Comparison of ENCODE assay signal across 17 cellular contexts in the genomic region with DNA sequence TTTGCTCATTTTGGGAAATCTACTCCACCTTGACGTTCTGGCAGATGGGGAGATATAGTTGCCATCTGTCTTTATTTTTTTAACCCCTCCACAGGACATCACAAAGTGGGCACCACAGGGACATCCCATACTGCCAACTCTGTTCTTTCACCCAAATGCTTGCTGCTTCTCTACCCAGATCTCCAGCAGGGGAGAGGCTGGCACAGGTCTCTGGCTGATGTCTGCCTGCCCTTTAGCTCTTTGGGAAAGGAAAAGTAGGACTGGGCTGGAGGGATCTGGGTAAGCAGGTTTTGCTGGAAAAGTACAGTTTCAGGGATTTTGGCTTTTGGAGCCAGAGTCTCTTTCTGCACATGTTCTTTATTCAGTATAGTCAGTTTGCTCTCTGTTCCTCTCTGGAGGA.
"Had no signal": no experiment of that assay in that cellular context is flagged by ENCODE, and none has a peak within 500 bp of the region (broad histone marks: within the 10 kb centered on the region; RNA-seq: fewer than 3 reads in every experiment).

No MANE protein-coding gene starts in this region.

- H3K27ac ChIP-seq: ascending aorta, esophagus squamous epithelium, heart right ventricle, left ventricle myocardium inferior, parathyroid adenoma, sigmoid colon, transverse colon had no signal

- H3K4me1 ChIP-seq: ascending aorta, heart right ventricle, left ventricle myocardium inferior, parathyroid adenoma, sigmoid colon, transverse colon had no signal

- DNase-seq: activated CD4-positive, alpha-beta T cell treated with anti-CD3 and anti-CD28 coated beads, Interleukin-2, amount 50 U/mL, for 48 hours; activated gamma-delta T cell; dermis blood vessel endothelial cell; effector memory CD8-positive, alpha-beta T cell; esophagus squamous epithelium; heart right ventricle; kidney glomerular epithelial cell; left ventricle myocardium inferior; sigmoid colon; stimulated activated CD4-positive, alpha-beta T cell treated with anti-CD3 and anti-CD28 coated beads, Interleukin-4, amount 100 ng/mL, for 24 hours; stimulated activated naive B cell treated with anti-CD40 and anti-IgM and Interleukin-4, amounts not matched to agents 10 μg/mL and 1 μg/mL and 100 μg/mL, for 72 hours; transverse colon had no signal

- H3K36me3 Mint-ChIP-seq: stimulated activated naive B cell treated with anti-CD40 and anti-IgM and Interleukin-4, amounts not matched to agents 10 μg/mL and 1 μg/mL and 100 μg/mL, for 72 hours had no signal

- ATAC-seq: effector memory CD8-positive, alpha-beta T cell; heart right ventricle; stimulated activated naive B cell treated with anti-CD40 and anti-IgM and Interleukin-4, amounts not matched to agents 10 μg/mL and 1 μg/mL and 100 μg/mL, for 72 hours had no signal

- FAIRE-seq: TTC549 had no signal

- H3K4me3 Mint-ChIP-seq: activated naive CD4-positive, alpha-beta T cell treated with anti-CD3 and anti-CD28 coated beads, Interleukin-2, amount 50 U/mL, for 24 hours; effector memory CD8-positive, alpha-beta T cell; stimulated activated naive B cell treated with anti-CD40 and anti-IgM and Interleukin-4, amounts not matched to agents 10 μg/mL and 1 μg/mL and 100 μg/mL, for 72 hours; T-helper 2 cell treated with Interferon-gamma antibody and Interleukin-4, amounts not matched to agents 5 μg/mL and 100 μg/mL, for 36 hours had no signal

- H3K27ac Mint-ChIP-seq: activated naive CD4-positive, alpha-beta T cell treated with anti-CD3 and anti-CD28 coated beads, Interleukin-2, amount 50 U/mL, for 24 hours; stimulated activated naive B cell treated with anti-CD40 and anti-IgM and Interleukin-4, amounts not matched to agents 10 μg/mL and 1 μg/mL and 100 μg/mL, for 72 hours; T-helper 2 cell treated with Interferon-gamma antibody and Interleukin-4, amounts not matched to agents 5 μg/mL and 100 μg/mL, for 36 hours had no signal

- H3K9me3 Mint-ChIP-seq: activated naive CD4-positive, alpha-beta T cell treated with anti-CD3 and anti-CD28 coated beads, Interleukin-2, amount 50 U/mL, for 24 hours; effector memory CD8-positive, alpha-beta T cell; T-helper 2 cell treated with Interferon-gamma antibody and Interleukin-4, amounts not matched to agents 5 μg/mL and 100 μg/mL, for 36 hours had no signal

- H3K27me3 ChIP-seq: ascending aorta, esophagus squamous epithelium, heart right ventricle, sigmoid colon, transverse colon had no signal

- H3K9me3 ChIP-seq: ascending aorta, esophagus squamous epithelium, heart right ventricle, left ventricle myocardium inferior, sigmoid colon, transverse colon had no signal

- H3K27me3 Mint-ChIP-seq: activated naive CD4-positive, alpha-beta T cell treated with anti-CD3 and anti-CD28 coated beads, Interleukin-2, amount 50 U/mL, for 24 hours; effector memory CD8-positive, alpha-beta T cell; stimulated activated naive B cell treated with anti-CD40 and anti-IgM and Interleukin-4, amounts not matched to agents 10 μg/mL and 1 μg/mL and 100 μg/mL, for 72 hours had no signal

- H3K4me3 ChIP-seq: ascending aorta, esophagus squamous epithelium, heart right ventricle, left ventricle myocardium inferior, sigmoid colon, transverse colon had no signal

- H3K36me3 ChIP-seq: ascending aorta, esophagus squamous epithelium, left ventricle myocardium inferior, sigmoid colon, transverse colon had no signal

- H3K4me1 Mint-ChIP-seq: activated naive CD4-positive, alpha-beta T cell treated with anti-CD3 and anti-CD28 coated beads, Interleukin-2, amount 50 U/mL, for 24 hours; stimulated activated naive B cell treated with anti-CD40 and anti-IgM and Interleukin-4, amounts not matched to agents 10 μg/mL and 1 μg/mL and 100 μg/mL, for 72 hours had no signal
